Comparison of ENCODE assay signal across 8 cellular contexts in the genomic region with DNA sequence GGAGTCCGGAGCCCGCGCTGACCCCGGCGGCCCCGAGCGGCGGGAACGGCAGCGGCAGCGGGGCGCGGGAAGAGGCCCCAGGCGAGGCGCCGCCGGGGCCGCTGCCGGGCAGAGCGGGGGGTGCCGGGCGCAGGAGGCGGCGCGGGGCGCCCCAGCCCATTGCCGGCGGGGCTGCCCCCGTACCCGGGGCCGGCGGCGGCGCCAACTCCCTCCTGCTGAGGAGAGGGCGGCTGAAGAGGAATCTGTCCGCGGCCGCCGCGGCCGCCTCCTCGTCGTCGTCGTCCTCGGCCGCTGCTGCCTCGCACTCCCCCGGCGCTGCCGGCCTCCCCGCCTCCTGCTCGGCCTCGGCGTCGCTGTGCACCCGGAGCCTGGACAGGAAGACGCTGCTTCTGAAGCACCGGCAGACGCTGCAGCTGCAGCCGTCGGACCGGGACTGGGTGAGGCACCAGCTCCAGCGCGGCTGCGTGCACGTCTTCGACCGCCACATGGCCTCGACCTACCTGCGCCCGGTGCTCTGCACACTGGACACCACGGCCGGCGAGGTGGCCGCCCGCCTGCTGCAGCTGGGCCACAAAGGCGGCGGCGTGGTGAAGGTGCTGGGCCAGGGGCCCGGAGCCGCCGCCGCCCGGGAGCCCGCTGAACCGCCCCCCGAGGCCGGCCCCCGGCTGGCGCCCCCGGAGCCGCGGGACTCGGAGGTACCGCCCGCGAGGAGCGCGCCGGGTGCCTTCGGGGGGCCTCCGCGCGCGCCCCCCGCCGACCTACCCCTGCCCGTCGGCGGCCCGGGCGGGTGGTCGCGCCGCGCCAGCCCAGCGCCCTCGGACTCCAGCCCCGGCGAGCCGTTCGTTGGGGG. TPM values are rescaled to one million over a fixed set of nuclear protein-coding genes. Genes with fewer than 3 reads are reported as not detected.
DNase-seq lines count a peak whose midpoint lies in the region; ATAC-seq and TF ChIP-seq lines count a peak whose summit lies in the region.

No MANE protein-coding gene starts in this region.

- ATAC-seq in GM18505 (IDR thresholded peaks at IDR 0.05; ENCODE audit: unreplicated experiment) (peak; percentile 29), HG02970 (IDR thresholded peaks at IDR 0.05; ENCODE audit: low FRiP score, unreplicated experiment) (peak; percentile 23)
- peak; percentile 19 for ATAC-seq in stimulated activated naive CD8-positive, alpha-beta T cell treated with anti-CD3 and anti-CD28 coated beads, Interleukin-15, Interleukin-2, amounts not matched to agents 100 U/mL and 50 U/mL, for 24 hours

- H3K36me3 ChIP-seq in muscle layer of duodenum (ENCODE audit: control insufficient read depth in 1 of 2, insufficient read depth in 2 of 2, low read length in 2 of 2): no peaks in the 10 kb centered on the region

- H3K9me3 ChIP-seq in muscle layer of duodenum (ENCODE audit: control insufficient read depth in 1 of 2, low read length in 2 of 2): no peaks in the 10 kb centered on the region

- no peak overlapping the region for H3K27ac ChIP-seq in muscle layer of duodenum (ENCODE audit: low read length)

- peaks cover 4 to 29% of the 10 kb centered on the region in 2 donors for H3K4me1 ChIP-seq in muscle layer of duodenum (ENCODE audit: control insufficient read depth in 1 of 2, insufficient read depth in 2 of 2, low read length in 2 of 2)

- TF ChIP-seq POLR2A in GM18505 (IDR thresholded peaks at IDR 0.05; ENCODE audit: borderline replicate concordance, extremely low read depth, insufficient read depth, insufficient read length) (peak; percentile 16), erythroblast (IDR thresholded peaks at IDR 0.05; ENCODE audit: low read length) (no peak)

- peak overlapping the region; percentile 39 to 82 for H3K4me3 ChIP-seq in muscle layer of duodenum (ENCODE audit: low read depth in 1 of 2, low read length in 2 of 2)

- peak; percentile 12 for DNase-seq in A172 (ENCODE audit: low spot score)
- peak; percentile 89 for DNase-seq in NCI-H69 (lab: John Stamatoyannopoulos, UW)
- peak; percentile 19 for DNase-seq in activated T-cell treated with anti-CD3 and anti-CD28 coated beads for 4 hours
- peak; percentile 74 to 79 for DNase-seq in erythroblast (lab: John Stamatoyannopoulos, UW)
- peak; percentile 63 for DNase-seq in stimulated activated naive CD8-positive, alpha-beta T cell treated with anti-CD3 and anti-CD28 coated beads, Interleukin-15, Interleukin-2, amounts not matched to agents 100 U/mL and 50 U/mL, for 24 hours

- H3K27me3 ChIP-seq in muscle layer of duodenum (ENCODE audit: low read depth, low read length): no peaks in the 10 kb centered on the region

RNA-seq across cellular contexts. Expression of gene PHLPP1, which starts 0.7 kb away (rescaled TPM):
- 6.4 and 7.9 TPM in 2 replicates for total RNA-seq in A172 (2014; rRNA removed; shearing (Covaris generic))

Comparison
In these comparisons a context has a peak if more than half of its experiments do, and no peak if none do; other contexts are left out.
1. DNase-seq: peak in every context shown above with its lines; median percentile 89 in NCI-H69; 76 in erythroblast; 63 in stimulated activated naive CD8-positive, alpha-beta T cell treated with anti-CD3 and anti-CD28 coated beads, Interleukin-15, Interleukin-2, amounts not matched to agents 100 U/mL and 50 U/mL, for 24 hours; 19 in activated T-cell treated with anti-CD3 and anti-CD28 coated beads for 4 hours; 12 in A172.